7 cellular contexts compared by ENCODE assay signal in genomic region chr19:14564651-14565297, GRCh38. TPM values are rescaled to one million over a fixed set of nuclear protein-coding genes. Genes with fewer than 3 reads are reported as not detected.
DNase-seq lines count a peak whose midpoint lies in the region; ATAC-seq, FAIRE-seq and TF ChIP-seq lines count a peak whose summit lies in the region.
"Not testable (repeated sequence)": the region's sequence is repeated elsewhere in the genome, so short reads cannot be mapped to it uniquely, and the experiment has no call there.

No MANE protein-coding gene starts in this region.

- TF ChIP-seq CTCF in HCT116 (IDR thresholded peaks at IDR 0.05 in 2 of 3, conservative IDR thresholded peaks at IDR 0.05 in 1 of 3; ENCODE audit: borderline replicate concordance in 1 of 3, insufficient read depth in 1 of 3, low read depth in 2 of 3, low read length in 2 of 3); OCI-LY1 (IDR thresholded peaks at IDR 0.05; ENCODE audit: low read length); K562 (IDR thresholded peaks at IDR 0.05 in 2 of 3, conservative IDR thresholded peaks at IDR 0.05 in 1 of 3; ENCODE audit: insufficient read depth in 2 of 3, low read depth in 1 of 3, low read length in 3 of 3); gastrocnemius medialis (IDR thresholded peaks at IDR 0.05 in 4 of 5, conservative IDR thresholded peaks at IDR 0.05 in 1 of 5): not testable (repeated sequence)

- not testable (repeated sequence) for BruUV-seq in HCT116 (replicated peaks; lab: Mats Ljungman, UMichigan); K562 (replicated peaks; lab: Mats Ljungman, UMichigan)

- peaks cover 29% of the 10 kb centered on the region for H3K4me1 Mint-ChIP-seq in activated CD4-positive, alpha-beta T cell treated with anti-CD3 and anti-CD28 coated beads, Interleukin-2, amount 10 ng/mL, durations not matched to agents 7 days and 5 days

- DNase-seq in D341Med (ENCODE audit: low spot score): peak; percentile 21
- not testable (repeated sequence) for DNase-seq in HCT116 (ENCODE audit: low read depth, low spot score); activated CD4-positive, alpha-beta T cell treated with anti-CD3 and anti-CD28 coated beads, Interleukin-2, amount 10 ng/mL, durations not matched to agents 7 days and 5 days; K562 (ENCODE audit: extremely low read depth in 1 of 4, low spot score in 3 of 4); gastrocnemius medialis

- H3K27me3 ChIP-seq in HCT116 (ENCODE audit: insufficient read depth, low read length); OCI-LY1 (ENCODE audit: insufficient read depth, low read length); K562 (ENCODE audit: control insufficient read depth in 2 of 2, insufficient read depth in 2 of 2, low read length in 2 of 2); esophagus (ENCODE audit: control insufficient read depth in 1 of 2, insufficient read depth in 2 of 2, low read length in 2 of 2); gastrocnemius medialis: not testable (repeated sequence)

- not testable (repeated sequence) for H3K27ac ChIP-seq in HCT116 (ENCODE audit: low read depth, low read length); K562 (ENCODE audit: extremely low read depth, low read depth, low read length)
- H3K27ac ChIP-seq in OCI-LY1 (ENCODE audit: low read depth, low read length, poor library complexity, severe bottlenecking) (peak overlapping the region; percentile 38), esophagus (ENCODE audit: low read depth in 2 of 2, low read length in 1 of 2) (peak overlapping the region; percentile 34 to 70), gastrocnemius medialis (peak overlapping the region; percentile 98 to 100 (median 99))

- FAIRE-seq in K562 (lab: Jason Lieb, UNC): not testable (repeated sequence)

- not testable (repeated sequence) for H3K9me3 Mint-ChIP-seq in activated CD4-positive, alpha-beta T cell treated with anti-CD3 and anti-CD28 coated beads, Interleukin-2, amount 10 ng/mL, durations not matched to agents 7 days and 5 days

- H3K27me3 Mint-ChIP-seq in activated CD4-positive, alpha-beta T cell treated with anti-CD3 and anti-CD28 coated beads, Interleukin-2, amount 10 ng/mL, durations not matched to agents 7 days and 5 days: not testable (repeated sequence)

- not testable (repeated sequence) for H3K9ac ChIP-seq in HCT116 (ENCODE audit: low read length); OCI-LY1 (ENCODE audit: low read length); K562 (ENCODE audit: insufficient read depth in 1 of 2, low read depth in 2 of 2, low read length in 2 of 2)

- not testable (repeated sequence) for H4K20me1 ChIP-seq in HCT116 (ENCODE audit: insufficient read depth); OCI-LY1 (ENCODE audit: insufficient read depth, low read length); K562 (replicated peaks; ENCODE audit: control insufficient read depth, insufficient read depth, low read length)

- H3K4me3 Mint-ChIP-seq in activated CD4-positive, alpha-beta T cell treated with anti-CD3 and anti-CD28 coated beads, Interleukin-2, amount 10 ng/mL, durations not matched to agents 7 days and 5 days: not testable (repeated sequence)

- in situ Hi-C loops in K562 (cut with MboI): not testable (repeated sequence)
- in situ Hi-C loops in gastrocnemius medialis (cut with MboI; ENCODE audit: low sequenced_read_pairs in 4 of 4): loop anchor here in 1 of 4 donors (10.0 kb wide), 1 partner anchor 50 kb away; the partner anchor contains the start of gene DNAJB1

- peak overlapping the region; percentile 25 for H3K27ac Mint-ChIP-seq in activated CD4-positive, alpha-beta T cell treated with anti-CD3 and anti-CD28 coated beads, Interleukin-2, amount 10 ng/mL, durations not matched to agents 7 days and 5 days

- TF ChIP-seq RAD21 in HCT116 (IDR thresholded peaks at IDR 0.05; ENCODE audit: low read depth); K562 (CRISPR knock-in tag; conservative IDR thresholded peaks at IDR 0.05 in 1 of 2, IDR thresholded peaks at IDR 0.05 in 1 of 2): not testable (repeated sequence)

- ATAC-seq in HCT116: peak; percentile 22
- ATAC-seq in K562: peak; percentile 41
- not testable (repeated sequence) for ATAC-seq in gastrocnemius medialis

- not testable (repeated sequence) for H3K9me1 ChIP-seq in K562 (ENCODE audit: control insufficient read depth, insufficient read depth, low read length)

- RAD21 ChIA-PET in HCT116 (lab: Charles Lee; ENCODE audit: low non-redundant PET in 1 of 2, low total read pairs in 2 of 2, uncharacterized antibody in 2 of 2, unreplicated experiment in 2 of 2): not testable (repeated sequence)

- H3K36me3 ChIP-seq in HCT116 (ENCODE audit: control insufficient read depth in 1 of 2, insufficient read depth in 2 of 2, low read length in 2 of 2): not testable (repeated sequence)
- H3K36me3 ChIP-seq in OCI-LY1 (ENCODE audit: insufficient read depth, low read length) (peaks cover 33% of the 10 kb centered on the region; the same call in 1 of the 2 replicates), K562 (ENCODE audit: control insufficient read depth, insufficient read depth, low read length) (peaks cover 56% of the 10 kb centered on the region; the same call in 2 of the 3 replicates), esophagus (ENCODE audit: control insufficient read depth in 2 of 2, insufficient read depth in 2 of 2, low read length in 1 of 2) (peaks cover 0 to 42% of the 10 kb centered on the region in 2 donors), gastrocnemius medialis (peaks cover 0 to 12% of the 10 kb centered on the region in 2 donors)

- WGBS in K562 (ENCODE audit: insufficient coverage, low coverage, missing lambda C conversion rate): 69% methylated on average over 13 of the region's 22 CpGs
- WGBS in esophagus, 2 donors: 78 to 80% methylated on average over 21 to 22 of the region's 22 CpGs

- POLR2A ChIA-PET in HCT116 (lab: Charles Lee); activated CD4-positive, alpha-beta T cell treated with anti-CD3 and anti-CD28 coated beads, Interleukin-2, amount 10 ng/mL, durations not matched to agents 7 days and 5 days (lab: Charles Lee); K562 (lab: Yijun Ruan, JAX): not testable (repeated sequence)

- not testable (repeated sequence) for H3K9me2 ChIP-seq in HCT116 (ENCODE audit: insufficient read depth); OCI-LY1 (ENCODE audit: low read depth, low read length)

- H3K79me2 ChIP-seq in HCT116 (ENCODE audit: insufficient read depth, low read length): peaks cover 54% of the 10 kb centered on the region
- H3K79me2 ChIP-seq in OCI-LY1 (ENCODE audit: insufficient read depth, low read length): not testable (repeated sequence)
- H3K79me2 ChIP-seq in K562 (ENCODE audit: control insufficient read depth, insufficient read depth, low read length): peaks cover 33% of the 10 kb centered on the region

- not testable (repeated sequence) for H3K4me2 ChIP-seq in HCT116 (ENCODE audit: low read length); OCI-LY1 (ENCODE audit: low read length); K562 (ENCODE audit: insufficient read depth, low read length)

- H3K4me1 ChIP-seq in HCT116 (ENCODE audit: control insufficient read depth in 1 of 2, insufficient read depth in 2 of 2, low read length in 2 of 2) (peaks cover 7 to 19% of the 10 kb centered on the region in 2 experiments; a peak in 3 of 4 replicates), OCI-LY1 (ENCODE audit: insufficient read depth, low read length, severe bottlenecking) (peaks cover 14% of the 10 kb centered on the region), K562 (replicated peaks in 1 of 2; ENCODE audit: control insufficient read depth in 2 of 2, insufficient read depth in 2 of 2, low read length in 2 of 2) (peaks cover 12 to 85% of the 10 kb centered on the region in 2 experiments; a peak in 4 of 5 replicates), esophagus (ENCODE audit: control insufficient read depth in 2 of 2, insufficient read depth in 2 of 2, low read length in 1 of 2) (peaks cover 8 to 33% of the 10 kb centered on the region in 2 donors), gastrocnemius medialis (peaks cover 41 to 44% of the 10 kb centered on the region in 2 donors)

- H3K36me3 Mint-ChIP-seq in activated CD4-positive, alpha-beta T cell treated with anti-CD3 and anti-CD28 coated beads, Interleukin-2, amount 10 ng/mL, durations not matched to agents 7 days and 5 days (ENCODE audit: low read depth): peaks cover 27% of the 10 kb centered on the region

- H3F3A ChIP-seq in OCI-LY1 (ENCODE audit: insufficient read depth, low read length): not testable (repeated sequence)

- not testable (repeated sequence) for TF ChIP-seq POLR2A in HCT116 (IDR thresholded peaks at IDR 0.05; ENCODE audit: borderline replicate concordance, extremely low read depth, insufficient read depth, insufficient read length); K562 (conservative IDR thresholded peaks at IDR 0.05); gastrocnemius medialis (IDR thresholded peaks at IDR 0.05)

- H2AFZ ChIP-seq in HCT116 (ENCODE audit: low read depth, low read length, poor library complexity, severe bottlenecking); OCI-LY1 (ENCODE audit: low read length); K562 (ENCODE audit: low read depth, low read length): not testable (repeated sequence)

- TF ChIP-seq EP300 in K562 (IDR thresholded peaks at IDR 0.05; ENCODE audit: low read length): not testable (repeated sequence)

- intact Hi-C loops in HCT116 (cut with micrococcal nuclease); K562 (cut with micrococcal nuclease): not testable (repeated sequence)
- intact Hi-C loops in gastrocnemius medialis (cut with DNase I; ENCODE audit: low total_unique reads): loop anchor here (5.0 to 10.0 kb wide), 8 partner anchors 67 to 1790 kb away; partner anchors contain the start of genes GIPC1, HOOK2, IER2 and PKN1

- H3K9me3 ChIP-seq in HCT116 (ENCODE audit: control insufficient read depth in 1 of 2, insufficient read depth in 1 of 2, low read depth in 1 of 2, low read length in 2 of 2); OCI-LY1 (ENCODE audit: low read length); K562 (replicated peaks; ENCODE audit: control insufficient read depth, insufficient read depth, low read depth, low read length); esophagus (ENCODE audit: control insufficient read depth in 2 of 2, insufficient read depth in 1 of 2, low read depth in 1 of 2, low read length in 1 of 2); gastrocnemius medialis: not testable (repeated sequence)

- H3K4me3 ChIP-seq in HCT116 (replicated peaks in 1 of 2; ENCODE audit: low read depth in 1 of 2, low read length in 2 of 2); OCI-LY1 (ENCODE audit: low read depth, low read length, poor library complexity, severe bottlenecking); K562; esophagus (ENCODE audit: low read depth in 1 of 2, low read length in 2 of 2); gastrocnemius medialis: not testable (repeated sequence)

- CTCF ChIA-PET in HCT116 (lab: Charles Lee); K562 (lab: Yijun Ruan, JAX; ENCODE audit: low intra/inter-chr PET ratio): not testable (repeated sequence)
- CTCF ChIA-PET in activated CD4-positive, alpha-beta T cell treated with anti-CD3 and anti-CD28 coated beads, Interleukin-2, amount 10 ng/mL, durations not matched to agents 7 days and 5 days (lab: Charles Lee): interaction anchor here (0.6 to 0.9 kb wide), 2 partner anchors 8 to 31 kb away, joined by 4 to 6 read pairs; no protein-coding TSS in a partner anchor

RNA-seq across cellular contexts. Expression of gene NDUFB7, which starts 7.1 kb away (rescaled TPM):
- total RNA-seq in HCT116 (2021; ENCODE audit: unreplicated experiment) (167 TPM), K562 (2014; rRNA removed) (842 and 854 TPM in 2 replicates), K562 (2014; rRNA removed; fragmentation: Illumina TruSeq; extraction: Trizol) (7.4 and 14.9 TPM in 2 replicates), K562 (2015; rRNA removed; fragmentation: Illumina TruSeq; extraction: Trizol) (227 and 243 TPM in 2 replicates), K562 (2021) (289 and 313 TPM in 2 replicates), gastrocnemius medialis (100 to 1,000 TPM; 344 to 756 (median 532) TPM)
- 214 and 236 TPM in 2 replicates for polyA plus RNA-seq in HCT116 (2012)
- total RNA-seq in activated CD4-positive, alpha-beta T cell treated with anti-CD3 and anti-CD28 coated beads, Interleukin-2, amount 10 ng/mL, durations not matched to agents 7 days and 5 days: 100 to 1,000 TPM; 121 to 123 TPM
- 5.1 and 13.9 TPM in 2 replicates for total RNA-seq in K562 (2011; cell fraction: chromatin; rRNA removed; ENCODE audit: low replicate concordance)
- 55.0 and 85.4 TPM in 2 replicates for total RNA-seq in K562 (2011; cell fraction: nucleolus; rRNA removed)
- 23.9 and 26.6 TPM in 2 replicates for total RNA-seq in K562 (2011; cell fraction: nucleoplasm; rRNA removed)
- polyA plus RNA-seq in K562 (2011; rRNA removed) (137 and 185 TPM in 2 replicates), K562 (2014; fragmentation: Illumina TruSeq; extraction: Trizol) (37.6 and 257 TPM in 2 replicates), K562 (2014; fragmentation: Nextera tagmentation; extraction: Ambion mirVana) (10 to 100 TPM; 31.3 to 91.8 TPM), K562 (2014; rRNA removed) (810 and 833 TPM in 2 replicates), esophagus (100 to 1,000 TPM; 471 to 517 TPM)
- 393 and 1,045 TPM in 2 replicates for polyA plus RNA-seq in K562 (2011; cell fraction: cytosol; rRNA removed)
- 125 and 147 TPM in 2 replicates for polyA plus RNA-seq in K562 (2011; cell fraction: nucleus; rRNA removed)
- 246 and 272 TPM in 2 replicates for polyA plus RNA-seq in K562 (2012)
- polyA minus RNA-seq in K562 (2011; rRNA and poly(A)+ RNA removed): 14.2 and 24.3 TPM in 2 replicates
- polyA minus RNA-seq in K562 (2011; cell fraction: cytosol; rRNA and poly(A)+ RNA removed): 76.8 and 119 TPM in 2 replicates
- 20.3 and 27.4 TPM in 2 replicates for polyA minus RNA-seq in K562 (2011; cell fraction: nucleus; rRNA and poly(A)+ RNA removed)

RNA-seq across cellular contexts. Expression of gene CLEC17A, which starts 18.1 kb away (rescaled TPM):
- total RNA-seq in HCT116 (2021; ENCODE audit: unreplicated experiment) (not detected), K562 (2014; rRNA removed) (not detected in 2 replicates), K562 (2014; rRNA removed; fragmentation: Illumina TruSeq; extraction: Trizol) (not detected in 2 replicates), K562 (2015; rRNA removed; fragmentation: Illumina TruSeq; extraction: Trizol) (not detected in 2 replicates), K562 (2021) (not detected in 2 replicates), gastrocnemius medialis (not detected)
- polyA plus RNA-seq in HCT116 (2012): 0.04 and 0.08 TPM in 2 replicates
- total RNA-seq in activated CD4-positive, alpha-beta T cell treated with anti-CD3 and anti-CD28 coated beads, Interleukin-2, amount 10 ng/mL, durations not matched to agents 7 days and 5 days: not detected
- not detected in 2 replicates for total RNA-seq in K562 (2011; cell fraction: chromatin; rRNA removed; ENCODE audit: low replicate concordance)
- not detected in 2 replicates for total RNA-seq in K562 (2011; cell fraction: nucleolus; rRNA removed)
- not detected in 2 replicates for total RNA-seq in K562 (2011; cell fraction: nucleoplasm; rRNA removed)
- polyA plus RNA-seq in K562 (2011; rRNA removed) (0.03 TPM in 1 of 2 replicates, not detected in the other), K562 (2014; fragmentation: Illumina TruSeq; extraction: Trizol) (not detected in 2 replicates), K562 (2014; fragmentation: Nextera tagmentation; extraction: Ambion mirVana) (not detected), K562 (2014; rRNA removed) (not detected in 2 replicates), esophagus (under 1 TPM; 0.01 to 0.08 TPM)
- not detected in 2 replicates for polyA plus RNA-seq in K562 (2011; cell fraction: cytosol; rRNA removed)
- polyA plus RNA-seq in K562 (2011; cell fraction: nucleus; rRNA removed): not detected in 2 replicates
- polyA plus RNA-seq in K562 (2012): not detected in 2 replicates
- not detected in 2 replicates for polyA minus RNA-seq in K562 (2011; rRNA and poly(A)+ RNA removed)
- polyA minus RNA-seq in K562 (2011; cell fraction: cytosol; rRNA and poly(A)+ RNA removed): not detected in 2 replicates
- polyA minus RNA-seq in K562 (2011; cell fraction: nucleus; rRNA and poly(A)+ RNA removed): not detected in 2 replicates

RNA-seq across cellular contexts. Expression of gene TECR, which starts 35.4 kb away (rescaled TPM):
- total RNA-seq in HCT116 (2021; ENCODE audit: unreplicated experiment) (232 TPM), K562 (2014; rRNA removed) (86.0 and 158 TPM in 2 replicates), K562 (2014; rRNA removed; fragmentation: Illumina TruSeq; extraction: Trizol) (33.1 and 36.7 TPM in 2 replicates), K562 (2015; rRNA removed; fragmentation: Illumina TruSeq; extraction: Trizol) (81.9 and 91.6 TPM in 2 replicates), K562 (2021) (186 and 195 TPM in 2 replicates), gastrocnemius medialis (100 to 1,000 TPM in 2 of 4 donors, 10 to 100 TPM in 2; 56.2 to 155 (median 113) TPM)
- 305 and 352 TPM in 2 replicates for polyA plus RNA-seq in HCT116 (2012)
- total RNA-seq in activated CD4-positive, alpha-beta T cell treated with anti-CD3 and anti-CD28 coated beads, Interleukin-2, amount 10 ng/mL, durations not matched to agents 7 days and 5 days: 100 to 1,000 TPM; 169 to 190 TPM
- 122 and 325 TPM in 2 replicates for total RNA-seq in K562 (2011; cell fraction: chromatin; rRNA removed; ENCODE audit: low replicate concordance)
- 437 and 484 TPM in 2 replicates for total RNA-seq in K562 (2011; cell fraction: nucleolus; rRNA removed)
- total RNA-seq in K562 (2011; cell fraction: nucleoplasm; rRNA removed): 307 and 324 TPM in 2 replicates
- polyA plus RNA-seq in K562 (2011; rRNA removed) (68.0 and 169 TPM in 2 replicates), K562 (2014; fragmentation: Illumina TruSeq; extraction: Trizol) (204 and 211 TPM in 2 replicates), K562 (2014; fragmentation: Nextera tagmentation; extraction: Ambion mirVana) (10 to 100 TPM; 29.3 to 73.2 TPM), K562 (2014; rRNA removed) (81.4 and 108 TPM in 2 replicates), esophagus (100 to 1,000 TPM; 362 to 444 TPM)
- 224 and 335 TPM in 2 replicates for polyA plus RNA-seq in K562 (2011; cell fraction: cytosol; rRNA removed)
- polyA plus RNA-seq in K562 (2011; cell fraction: nucleus; rRNA removed): 326 and 378 TPM in 2 replicates
- 229 and 297 TPM in 2 replicates for polyA plus RNA-seq in K562 (2012)
- polyA minus RNA-seq in K562 (2011; rRNA and poly(A)+ RNA removed): 76.6 and 95.7 TPM in 2 replicates
- 188 and 209 TPM in 2 replicates for polyA minus RNA-seq in K562 (2011; cell fraction: cytosol; rRNA and poly(A)+ RNA removed)
- 66.2 and 80.1 TPM in 2 replicates for polyA minus RNA-seq in K562 (2011; cell fraction: nucleus; rRNA and poly(A)+ RNA removed)

RNA-seq across cellular contexts. Expression of gene DNAJB1, which starts 46.6 kb away (rescaled TPM):
- total RNA-seq in HCT116 (2021; ENCODE audit: unreplicated experiment): 175 TPM
- 129 and 139 TPM in 2 replicates for polyA plus RNA-seq in HCT116 (2012)
- 100 to 1,000 TPM in 1 of 2 experiments, 10 to 100 TPM in 1; 89.7 to 100 TPM for total RNA-seq in activated CD4-positive, alpha-beta T cell treated with anti-CD3 and anti-CD28 coated beads, Interleukin-2, amount 10 ng/mL, durations not matched to agents 7 days and 5 days
- total RNA-seq in K562 (2011; cell fraction: chromatin; rRNA removed; ENCODE audit: low replicate concordance): 66.1 and 87.4 TPM in 2 replicates
- total RNA-seq in K562 (2011; cell fraction: nucleolus; rRNA removed): 67.0 and 68.3 TPM in 2 replicates
- 68.0 and 69.1 TPM in 2 replicates for total RNA-seq in K562 (2011; cell fraction: nucleoplasm; rRNA removed)
- total RNA-seq in K562 (2014; rRNA removed): 62.1 and 71.5 TPM in 2 replicates
- total RNA-seq in K562 (2014; rRNA removed; fragmentation: Illumina TruSeq; extraction: Trizol): 51.2 and 60.9 TPM in 2 replicates
- 85.3 and 86.5 TPM in 2 replicates for total RNA-seq in K562 (2015; rRNA removed; fragmentation: Illumina TruSeq; extraction: Trizol)
- total RNA-seq in K562 (2021): 94.8 and 99.9 TPM in 2 replicates
- polyA plus RNA-seq in K562 (2011; rRNA removed): 83.5 and 113 TPM in 2 replicates
- 101 TPM in 2 replicates for polyA plus RNA-seq in K562 (2011; cell fraction: cytosol; rRNA removed)
- 78.2 and 79.0 TPM in 2 replicates for polyA plus RNA-seq in K562 (2011; cell fraction: nucleus; rRNA removed)
- 69.4 and 84.8 TPM in 2 replicates for polyA plus RNA-seq in K562 (2012)
- polyA plus RNA-seq in K562 (2014; fragmentation: Illumina TruSeq; extraction: Trizol): 78.3 and 100 TPM in 2 replicates
- polyA plus RNA-seq in K562 (2014; fragmentation: Nextera tagmentation; extraction: Ambion mirVana): 10 to 100 TPM; 13.2 to 16.2 TPM
- polyA plus RNA-seq in K562 (2014; rRNA removed): 61.7 and 79.2 TPM in 2 replicates
- polyA minus RNA-seq in K562 (2011; rRNA and poly(A)+ RNA removed): 71.6 and 93.9 TPM in 2 replicates
- polyA minus RNA-seq in K562 (2011; cell fraction: cytosol; rRNA and poly(A)+ RNA removed): 31.4 and 40.9 TPM in 2 replicates
- polyA minus RNA-seq in K562 (2011; cell fraction: nucleus; rRNA and poly(A)+ RNA removed): 22.5 and 40.4 TPM in 2 replicates
- 100 to 1,000 TPM; 249 to 309 TPM for polyA plus RNA-seq in esophagus
- 10 to 100 TPM; 12.3 to 27.3 (median 16.6) TPM for total RNA-seq in gastrocnemius medialis
